Comparison of ENCODE assay signal across 23 cellular contexts in the genomic region with DNA sequence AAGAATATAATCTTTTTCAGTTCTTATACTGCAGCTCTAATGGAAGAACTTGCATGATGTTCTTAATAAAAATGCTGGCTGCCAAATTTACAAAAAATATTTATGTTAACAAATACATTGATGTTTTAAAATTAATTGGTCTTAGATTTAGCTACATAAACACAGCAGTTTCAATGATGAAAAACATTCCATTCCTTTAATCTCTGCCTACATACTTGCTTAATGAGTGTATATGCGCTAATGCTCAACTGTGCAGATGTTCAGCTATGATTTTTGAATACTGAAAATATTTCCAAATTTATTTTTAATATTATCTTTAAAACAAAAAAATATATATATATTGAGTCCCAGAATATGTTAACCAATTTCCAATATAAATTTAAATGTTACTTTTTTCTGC.
DNase-seq lines count a peak whose midpoint lies in the region; FAIRE-seq and TF ChIP-seq lines count a peak whose summit lies in the region.
"Had no signal": no experiment of that assay in that cellular context is flagged by ENCODE, and none has a peak within 500 bp of the region (broad histone marks: within the 10 kb centered on the region; RNA-seq: fewer than 3 reads in every experiment).

No MANE protein-coding gene starts in this region.

- DNase-seq in D721Med (ENCODE audit: insufficient read length, low spot score), result no peak
- DNase-seq in HCEC 1CT, result peak; percentile 62
- DNase-seq in epithelial cell of esophagus (ENCODE audit: low read depth), result peak; percentile 13
- no peak for DNase-seq in kidney
- no peak for DNase-seq in kidney tubule cell (ENCODE audit: low spot score)
- no peak for DNase-seq in activated naive CD4-positive, alpha-beta T cell treated with anti-CD3 and anti-CD28 coated beads for 36 hours
- DNase-seq in Ammon's horn (ENCODE audit: low spot score), result no peak
- no peak for DNase-seq in stimulated activated CD4-positive, alpha-beta T cell treated with anti-CD3 and anti-CD28 coated beads, Interleukin-4, amount 100 ng/mL, for 4 hours
- DNase-seq: Calu3; CD8-positive, alpha-beta T cell; DMS53; NCI-H1048; NCI-H1436; NCI-H1930; NCI-H226; NCI-H524 treated with DMSO at 0.1 percent for 48 hours; PC-3; RPMI8226; SHP77 treated with DMSO at 0.1 percent for 48 hours had no signal

- H3K36me3 ChIP-seq in kidney (ENCODE audit: control insufficient read depth in 1 of 2, insufficient read depth in 2 of 2, low read length in 2 of 2), result no peaks in the 10 kb centered on the region
- H3K36me3 ChIP-seq: HAP-1 had no signal

- FAIRE-seq in D721Med (lab: Jason Lieb, UNC), result peak; percentile 29
- FAIRE-seq in kidney (lab: Jason Lieb, UNC), result peak; percentile 52
- FAIRE-seq: A549 had no signal

- peaks cover 5% of the 10 kb centered on the region for H3K9me3 Mint-ChIP-seq in activated naive CD4-positive, alpha-beta T cell treated with anti-CD3 and anti-CD28 coated beads for 36 hours

- CTCF ChIA-PET in activated naive CD4-positive, alpha-beta T cell treated with anti-CD3 and anti-CD28 coated beads for 36 hours (lab: Charles Lee), result no interaction called here

- no peak overlapping the region for H3K27ac Mint-ChIP-seq in activated naive CD4-positive, alpha-beta T cell treated with anti-CD3 and anti-CD28 coated beads for 36 hours
- H3K27ac Mint-ChIP-seq: CD8-positive, alpha-beta T cell had no signal

- H3K4me1 Mint-ChIP-seq in activated naive CD4-positive, alpha-beta T cell treated with anti-CD3 and anti-CD28 coated beads for 36 hours (ENCODE audit: low read depth), result no peaks in the 10 kb centered on the region

- H3K27me3 Mint-ChIP-seq in activated naive CD4-positive, alpha-beta T cell treated with anti-CD3 and anti-CD28 coated beads for 36 hours (ENCODE audit: low read depth), result no peaks in the 10 kb centered on the region

- H3K9ac ChIP-seq in kidney (ENCODE audit: low read length in 2 of 2), result no peak overlapping the region
- H3K9ac ChIP-seq: BLaER1 treated with 17β-estradiol and CSF1 and Interleukin-3, amounts not matched to agents 10 nM and 100 nM had no signal

- TF ChIP-seq CTCF in D721Med (IDR thresholded peaks at IDR 0.05; ENCODE audit: insufficient read depth, missing control alignments), result no peak
- TF ChIP-seq CTCF in epithelial cell of esophagus (IDR thresholded peaks at IDR 0.05; ENCODE audit: insufficient read depth, low read depth, low read length, missing control alignments), result no peak
- no peak for TF ChIP-seq CTCF in kidney (IDR thresholded peaks at IDR 0.05; ENCODE audit: borderline replicate concordance, extremely low read depth, insufficient read depth)

- no peaks in the 10 kb centered on the region for H3K36me3 Mint-ChIP-seq in activated naive CD4-positive, alpha-beta T cell treated with anti-CD3 and anti-CD28 coated beads for 36 hours (ENCODE audit: low read depth)
- H3K36me3 Mint-ChIP-seq: CD8-positive, alpha-beta T cell had no signal

- no peaks in the 10 kb centered on the region for H3K9me3 ChIP-seq in kidney (ENCODE audit: control insufficient read depth in 1 of 2, low read length in 2 of 2)
- H3K9me3 ChIP-seq: A549; BLaER1 treated with 17β-estradiol and CSF1 and Interleukin-3, amounts not matched to agents 10 nM and 100 nM; HAP-1 had no signal

- intact Hi-C loops in kidney (cut with DNase I), result no loop called here
- intact Hi-C loops in activated naive CD4-positive, alpha-beta T cell treated with anti-CD3 and anti-CD28 coated beads for 36 hours (cut with micrococcal nuclease), result no loop called here

- H3K4me3 ChIP-seq in epithelial cell of esophagus (ENCODE audit: low read length), result no peak overlapping the region
- H3K4me3 ChIP-seq in kidney (ENCODE audit: low read length in 2 of 2), result no peak overlapping the region
- H3K4me3 ChIP-seq: A549; BLaER1 treated with 17β-estradiol and CSF1 and Interleukin-3, amounts not matched to agents 10 nM and 100 nM; HAP-1 had no signal

- H3K27ac ChIP-seq in kidney (ENCODE audit: low read depth in 2 of 2, low read length in 2 of 2), result no peak overlapping the region
- H3K27ac ChIP-seq: A549; BLaER1 treated with 17β-estradiol and CSF1 and Interleukin-3, amounts not matched to agents 10 nM and 100 nM; HL-60 had no signal

- no peaks in the 10 kb centered on the region for H3K4me1 ChIP-seq in kidney (ENCODE audit: control insufficient read depth in 1 of 2, insufficient read depth in 1 of 2, low read depth in 1 of 2, low read length in 2 of 2)
- H3K4me1 ChIP-seq: A549 had no signal

- H3K4me3 Mint-ChIP-seq in activated naive CD4-positive, alpha-beta T cell treated with anti-CD3 and anti-CD28 coated beads for 36 hours, result no peak overlapping the region
- H3K4me3 Mint-ChIP-seq: CD8-positive, alpha-beta T cell had no signal

Comparison
In these comparisons a context has a peak if more than half of its experiments do, and no peak if none do; other contexts are left out.
1. DNase-seq: peak in HCEC 1CT (single experiment) and epithelial cell of esophagus (single experiment); none in D721Med (single experiment), kidney (single experiment), kidney tubule cell (single experiment), activated naive CD4-positive, alpha-beta T cell treated with anti-CD3 and anti-CD28 coated beads for 36 hours (single experiment), Ammon's horn (single experiment) and stimulated activated CD4-positive, alpha-beta T cell treated with anti-CD3 and anti-CD28 coated beads, Interleukin-4, amount 100 ng/mL, for 4 hours (0 of 2).